ENCODE assay signal across 2 cellular contexts in the genomic region with DNA sequence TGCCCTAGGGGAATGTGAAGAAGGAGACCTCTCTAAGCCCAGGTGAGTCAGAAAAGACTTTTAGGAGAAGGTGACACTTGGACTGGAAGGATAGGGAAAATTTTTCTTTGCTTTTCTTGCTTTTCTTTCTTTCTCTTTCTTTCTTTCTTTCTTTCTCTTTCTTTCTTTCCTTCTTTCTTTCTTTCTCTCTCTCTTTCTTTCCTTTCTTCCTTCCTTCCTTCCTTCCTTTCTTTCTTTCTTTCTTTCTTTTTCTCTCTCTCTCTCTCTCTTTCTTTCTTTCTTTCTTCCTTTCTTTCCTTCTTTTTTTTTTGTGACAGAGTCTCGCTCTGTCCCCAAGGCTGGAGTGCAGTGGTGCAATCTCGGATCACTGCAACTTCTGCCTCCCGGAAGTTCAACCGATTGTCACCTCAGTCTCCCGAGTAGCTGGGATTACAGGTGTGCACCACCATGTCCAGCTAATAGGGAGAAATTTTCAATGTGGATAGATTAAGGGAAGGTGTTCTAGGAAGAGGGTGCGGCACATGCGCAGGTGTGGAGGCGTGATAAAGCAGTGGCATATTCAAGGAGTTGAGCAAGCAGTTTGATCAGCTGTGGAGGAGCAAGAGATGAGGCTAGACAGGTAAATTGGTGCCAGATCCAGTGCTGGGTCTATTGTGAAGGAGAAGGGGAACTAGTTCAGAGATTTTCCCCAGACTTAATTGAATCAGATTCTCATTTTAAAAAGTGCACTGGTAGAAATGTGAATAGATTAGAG.
TF ChIP-seq lines count a peak whose summit lies in the region.

No MANE protein-coding gene starts in this region.

TF ChIP-seq in HEK293, 187 proteins besides CTCF, POLR2A, EP300 and RAD21 (continued from another document):
- TF ChIP-seq, protein P1, sequence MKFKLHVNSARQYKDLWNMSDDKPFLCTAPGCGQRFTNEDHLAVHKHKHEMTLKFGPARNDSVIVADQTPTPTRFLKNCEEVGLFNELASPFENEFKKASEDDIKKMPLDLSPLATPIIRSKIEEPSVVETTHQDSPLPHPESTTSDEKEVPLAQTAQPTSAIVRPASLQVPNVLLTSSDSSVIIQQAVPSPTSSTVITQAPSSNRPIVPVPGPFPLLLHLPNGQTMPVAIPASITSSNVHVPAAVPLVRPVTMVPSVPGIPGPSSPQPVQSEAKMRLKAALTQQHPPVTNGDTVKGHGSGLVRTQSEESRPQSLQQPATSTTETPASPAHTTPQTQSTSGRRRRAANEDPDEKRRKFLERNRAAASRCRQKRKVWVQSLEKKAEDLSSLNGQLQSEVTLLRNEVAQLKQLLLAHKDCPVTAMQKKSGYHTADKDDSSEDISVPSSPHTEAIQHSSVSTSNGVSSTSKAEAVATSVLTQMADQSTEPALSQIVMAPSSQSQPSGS (tag by site-specific recombination; IDR thresholded peaks at IDR 0.05; ENCODE audit: low read depth): no peak
- no peak for TF ChIP-seq KLF10 (tag by site-specific recombination; IDR thresholded peaks at IDR 0.05)
- TF ChIP-seq ZNF366 (tag by site-specific recombination; conservative IDR thresholded peaks at IDR 0.05): peak; percentile 49
- no peak for TF ChIP-seq ZNF610 (tag by site-specific recombination; IDR thresholded peaks at IDR 0.05; ENCODE audit: borderline replicate concordance)

TF ChIP-seq in K562, 482 proteins besides CTCF, POLR2A, EP300 and RAD21 (continued from another document and continues in another):
- TF ChIP-seq, protein P2, sequence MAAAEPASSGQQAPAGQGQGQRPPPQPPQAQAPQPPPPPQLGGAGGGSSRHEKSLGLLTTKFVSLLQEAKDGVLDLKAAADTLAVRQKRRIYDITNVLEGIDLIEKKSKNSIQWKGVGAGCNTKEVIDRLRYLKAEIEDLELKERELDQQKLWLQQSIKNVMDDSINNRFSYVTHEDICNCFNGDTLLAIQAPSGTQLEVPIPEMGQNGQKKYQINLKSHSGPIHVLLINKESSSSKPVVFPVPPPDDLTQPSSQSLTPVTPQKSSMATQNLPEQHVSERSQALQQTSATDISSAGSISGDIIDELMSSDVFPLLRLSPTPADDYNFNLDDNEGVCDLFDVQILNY (CRISPR knock-in tag; IDR thresholded peaks at IDR 0.05): no peak
- TF ChIP-seq CBFB (CRISPR knock-in tag; IDR thresholded peaks at IDR 0.05) (no peak), ZNF143 (CRISPR knock-in tag; IDR thresholded peaks at IDR 0.05) (no peak), LARP7 (IDR thresholded peaks at IDR 0.05) (no peak), SUPT5H (IDR thresholded peaks at IDR 0.05) (no peak), ZNF165 (CRISPR knock-in tag; IDR thresholded peaks at IDR 0.05; ENCODE audit: borderline replicate concordance) (no peak), JUN (IDR thresholded peaks at IDR 0.05; ENCODE audit: borderline replicate concordance, low read depth, low read length) (no peak), JUN (CRISPR knock-in tag; IDR thresholded peaks at IDR 0.05; ENCODE audit: borderline replicate concordance) (no peak), ZEB2 (IDR thresholded peaks at IDR 0.05) (no peak), NRF1 (conservative IDR thresholded peaks at IDR 0.05 in 1 of 2, IDR thresholded peaks at IDR 0.05 in 1 of 2) (peak; percentile 24 to 37; a peak in 1 of 4 replicates), SMARCE1 (IDR thresholded peaks at IDR 0.05) (no peak), TRIM24 (IDR thresholded peaks at IDR 0.05) (0 out of 4 replicates have a peak, but pooled peaks of 1 of the 2 experiments have one; percentile 19), EGR1 (conservative IDR thresholded peaks at IDR 0.05) (no peak), ZNF23 (CRISPR knock-in tag; IDR thresholded peaks at IDR 0.05) (no peak)
- TF ChIP-seq, protein P3, sequence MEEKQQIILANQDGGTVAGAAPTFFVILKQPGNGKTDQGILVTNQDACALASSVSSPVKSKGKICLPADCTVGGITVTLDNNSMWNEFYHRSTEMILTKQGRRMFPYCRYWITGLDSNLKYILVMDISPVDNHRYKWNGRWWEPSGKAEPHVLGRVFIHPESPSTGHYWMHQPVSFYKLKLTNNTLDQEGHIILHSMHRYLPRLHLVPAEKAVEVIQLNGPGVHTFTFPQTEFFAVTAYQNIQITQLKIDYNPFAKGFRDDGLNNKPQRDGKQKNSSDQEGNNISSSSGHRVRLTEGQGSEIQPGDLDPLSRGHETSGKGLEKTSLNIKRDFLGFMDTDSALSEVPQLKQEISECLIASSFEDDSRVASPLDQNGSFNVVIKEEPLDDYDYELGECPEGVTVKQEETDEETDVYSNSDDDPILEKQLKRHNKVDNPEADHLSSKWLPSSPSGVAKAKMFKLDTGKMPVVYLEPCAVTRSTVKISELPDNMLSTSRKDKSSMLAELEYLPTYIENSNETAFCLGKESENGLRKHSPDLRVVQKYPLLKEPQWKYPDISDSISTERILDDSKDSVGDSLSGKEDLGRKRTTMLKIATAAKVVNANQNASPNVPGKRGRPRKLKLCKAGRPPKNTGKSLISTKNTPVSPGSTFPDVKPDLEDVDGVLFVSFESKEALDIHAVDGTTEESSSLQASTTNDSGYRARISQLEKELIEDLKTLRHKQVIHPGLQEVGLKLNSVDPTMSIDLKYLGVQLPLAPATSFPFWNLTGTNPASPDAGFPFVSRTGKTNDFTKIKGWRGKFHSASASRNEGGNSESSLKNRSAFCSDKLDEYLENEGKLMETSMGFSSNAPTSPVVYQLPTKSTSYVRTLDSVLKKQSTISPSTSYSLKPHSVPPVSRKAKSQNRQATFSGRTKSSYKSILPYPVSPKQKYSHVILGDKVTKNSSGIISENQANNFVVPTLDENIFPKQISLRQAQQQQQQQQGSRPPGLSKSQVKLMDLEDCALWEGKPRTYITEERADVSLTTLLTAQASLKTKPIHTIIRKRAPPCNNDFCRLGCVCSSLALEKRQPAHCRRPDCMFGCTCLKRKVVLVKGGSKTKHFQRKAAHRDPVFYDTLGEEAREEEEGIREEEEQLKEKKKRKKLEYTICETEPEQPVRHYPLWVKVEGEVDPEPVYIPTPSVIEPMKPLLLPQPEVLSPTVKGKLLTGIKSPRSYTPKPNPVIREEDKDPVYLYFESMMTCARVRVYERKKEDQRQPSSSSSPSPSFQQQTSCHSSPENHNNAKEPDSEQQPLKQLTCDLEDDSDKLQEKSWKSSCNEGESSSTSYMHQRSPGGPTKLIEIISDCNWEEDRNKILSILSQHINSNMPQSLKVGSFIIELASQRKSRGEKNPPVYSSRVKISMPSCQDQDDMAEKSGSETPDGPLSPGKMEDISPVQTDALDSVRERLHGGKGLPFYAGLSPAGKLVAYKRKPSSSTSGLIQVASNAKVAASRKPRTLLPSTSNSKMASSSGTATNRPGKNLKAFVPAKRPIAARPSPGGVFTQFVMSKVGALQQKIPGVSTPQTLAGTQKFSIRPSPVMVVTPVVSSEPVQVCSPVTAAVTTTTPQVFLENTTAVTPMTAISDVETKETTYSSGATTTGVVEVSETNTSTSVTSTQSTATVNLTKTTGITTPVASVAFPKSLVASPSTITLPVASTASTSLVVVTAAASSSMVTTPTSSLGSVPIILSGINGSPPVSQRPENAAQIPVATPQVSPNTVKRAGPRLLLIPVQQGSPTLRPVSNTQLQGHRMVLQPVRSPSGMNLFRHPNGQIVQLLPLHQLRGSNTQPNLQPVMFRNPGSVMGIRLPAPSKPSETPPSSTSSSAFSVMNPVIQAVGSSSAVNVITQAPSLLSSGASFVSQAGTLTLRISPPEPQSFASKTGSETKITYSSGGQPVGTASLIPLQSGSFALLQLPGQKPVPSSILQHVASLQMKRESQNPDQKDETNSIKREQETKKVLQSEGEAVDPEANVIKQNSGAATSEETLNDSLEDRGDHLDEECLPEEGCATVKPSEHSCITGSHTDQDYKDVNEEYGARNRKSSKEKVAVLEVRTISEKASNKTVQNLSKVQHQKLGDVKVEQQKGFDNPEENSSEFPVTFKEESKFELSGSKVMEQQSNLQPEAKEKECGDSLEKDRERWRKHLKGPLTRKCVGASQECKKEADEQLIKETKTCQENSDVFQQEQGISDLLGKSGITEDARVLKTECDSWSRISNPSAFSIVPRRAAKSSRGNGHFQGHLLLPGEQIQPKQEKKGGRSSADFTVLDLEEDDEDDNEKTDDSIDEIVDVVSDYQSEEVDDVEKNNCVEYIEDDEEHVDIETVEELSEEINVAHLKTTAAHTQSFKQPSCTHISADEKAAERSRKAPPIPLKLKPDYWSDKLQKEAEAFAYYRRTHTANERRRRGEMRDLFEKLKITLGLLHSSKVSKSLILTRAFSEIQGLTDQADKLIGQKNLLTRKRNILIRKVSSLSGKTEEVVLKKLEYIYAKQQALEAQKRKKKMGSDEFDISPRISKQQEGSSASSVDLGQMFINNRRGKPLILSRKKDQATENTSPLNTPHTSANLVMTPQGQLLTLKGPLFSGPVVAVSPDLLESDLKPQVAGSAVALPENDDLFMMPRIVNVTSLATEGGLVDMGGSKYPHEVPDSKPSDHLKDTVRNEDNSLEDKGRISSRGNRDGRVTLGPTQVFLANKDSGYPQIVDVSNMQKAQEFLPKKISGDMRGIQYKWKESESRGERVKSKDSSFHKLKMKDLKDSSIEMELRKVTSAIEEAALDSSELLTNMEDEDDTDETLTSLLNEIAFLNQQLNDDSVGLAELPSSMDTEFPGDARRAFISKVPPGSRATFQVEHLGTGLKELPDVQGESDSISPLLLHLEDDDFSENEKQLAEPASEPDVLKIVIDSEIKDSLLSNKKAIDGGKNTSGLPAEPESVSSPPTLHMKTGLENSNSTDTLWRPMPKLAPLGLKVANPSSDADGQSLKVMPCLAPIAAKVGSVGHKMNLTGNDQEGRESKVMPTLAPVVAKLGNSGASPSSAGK (IDR thresholded peaks at IDR 0.05): no peak
- TF ChIP-seq, protein P4, sequence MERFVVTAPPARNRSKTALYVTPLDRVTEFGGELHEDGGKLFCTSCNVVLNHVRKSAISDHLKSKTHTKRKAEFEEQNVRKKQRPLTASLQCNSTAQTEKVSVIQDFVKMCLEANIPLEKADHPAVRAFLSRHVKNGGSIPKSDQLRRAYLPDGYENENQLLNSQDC (CRISPR knock-in tag; IDR thresholded peaks at IDR 0.05): no peak
- TF ChIP-seq, protein P5, sequence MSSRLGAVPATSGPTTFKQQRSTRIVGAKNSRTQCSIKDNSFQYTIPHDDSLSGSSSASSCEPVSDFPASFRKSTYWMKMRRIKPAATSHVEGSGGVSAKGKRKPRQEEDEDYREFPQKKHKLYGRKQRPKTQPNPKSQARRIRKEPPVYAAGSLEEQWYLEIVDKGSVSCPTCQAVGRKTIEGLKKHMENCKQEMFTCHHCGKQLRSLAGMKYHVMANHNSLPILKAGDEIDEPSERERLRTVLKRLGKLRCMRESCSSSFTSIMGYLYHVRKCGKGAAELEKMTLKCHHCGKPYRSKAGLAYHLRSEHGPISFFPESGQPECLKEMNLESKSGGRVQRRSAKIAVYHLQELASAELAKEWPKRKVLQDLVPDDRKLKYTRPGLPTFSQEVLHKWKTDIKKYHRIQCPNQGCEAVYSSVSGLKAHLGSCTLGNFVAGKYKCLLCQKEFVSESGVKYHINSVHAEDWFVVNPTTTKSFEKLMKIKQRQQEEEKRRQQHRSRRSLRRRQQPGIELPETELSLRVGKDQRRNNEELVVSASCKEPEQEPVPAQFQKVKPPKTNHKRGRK (tag; IDR thresholded peaks at IDR 0.05): peak; percentile 93
- TF ChIP-seq, protein P6, sequence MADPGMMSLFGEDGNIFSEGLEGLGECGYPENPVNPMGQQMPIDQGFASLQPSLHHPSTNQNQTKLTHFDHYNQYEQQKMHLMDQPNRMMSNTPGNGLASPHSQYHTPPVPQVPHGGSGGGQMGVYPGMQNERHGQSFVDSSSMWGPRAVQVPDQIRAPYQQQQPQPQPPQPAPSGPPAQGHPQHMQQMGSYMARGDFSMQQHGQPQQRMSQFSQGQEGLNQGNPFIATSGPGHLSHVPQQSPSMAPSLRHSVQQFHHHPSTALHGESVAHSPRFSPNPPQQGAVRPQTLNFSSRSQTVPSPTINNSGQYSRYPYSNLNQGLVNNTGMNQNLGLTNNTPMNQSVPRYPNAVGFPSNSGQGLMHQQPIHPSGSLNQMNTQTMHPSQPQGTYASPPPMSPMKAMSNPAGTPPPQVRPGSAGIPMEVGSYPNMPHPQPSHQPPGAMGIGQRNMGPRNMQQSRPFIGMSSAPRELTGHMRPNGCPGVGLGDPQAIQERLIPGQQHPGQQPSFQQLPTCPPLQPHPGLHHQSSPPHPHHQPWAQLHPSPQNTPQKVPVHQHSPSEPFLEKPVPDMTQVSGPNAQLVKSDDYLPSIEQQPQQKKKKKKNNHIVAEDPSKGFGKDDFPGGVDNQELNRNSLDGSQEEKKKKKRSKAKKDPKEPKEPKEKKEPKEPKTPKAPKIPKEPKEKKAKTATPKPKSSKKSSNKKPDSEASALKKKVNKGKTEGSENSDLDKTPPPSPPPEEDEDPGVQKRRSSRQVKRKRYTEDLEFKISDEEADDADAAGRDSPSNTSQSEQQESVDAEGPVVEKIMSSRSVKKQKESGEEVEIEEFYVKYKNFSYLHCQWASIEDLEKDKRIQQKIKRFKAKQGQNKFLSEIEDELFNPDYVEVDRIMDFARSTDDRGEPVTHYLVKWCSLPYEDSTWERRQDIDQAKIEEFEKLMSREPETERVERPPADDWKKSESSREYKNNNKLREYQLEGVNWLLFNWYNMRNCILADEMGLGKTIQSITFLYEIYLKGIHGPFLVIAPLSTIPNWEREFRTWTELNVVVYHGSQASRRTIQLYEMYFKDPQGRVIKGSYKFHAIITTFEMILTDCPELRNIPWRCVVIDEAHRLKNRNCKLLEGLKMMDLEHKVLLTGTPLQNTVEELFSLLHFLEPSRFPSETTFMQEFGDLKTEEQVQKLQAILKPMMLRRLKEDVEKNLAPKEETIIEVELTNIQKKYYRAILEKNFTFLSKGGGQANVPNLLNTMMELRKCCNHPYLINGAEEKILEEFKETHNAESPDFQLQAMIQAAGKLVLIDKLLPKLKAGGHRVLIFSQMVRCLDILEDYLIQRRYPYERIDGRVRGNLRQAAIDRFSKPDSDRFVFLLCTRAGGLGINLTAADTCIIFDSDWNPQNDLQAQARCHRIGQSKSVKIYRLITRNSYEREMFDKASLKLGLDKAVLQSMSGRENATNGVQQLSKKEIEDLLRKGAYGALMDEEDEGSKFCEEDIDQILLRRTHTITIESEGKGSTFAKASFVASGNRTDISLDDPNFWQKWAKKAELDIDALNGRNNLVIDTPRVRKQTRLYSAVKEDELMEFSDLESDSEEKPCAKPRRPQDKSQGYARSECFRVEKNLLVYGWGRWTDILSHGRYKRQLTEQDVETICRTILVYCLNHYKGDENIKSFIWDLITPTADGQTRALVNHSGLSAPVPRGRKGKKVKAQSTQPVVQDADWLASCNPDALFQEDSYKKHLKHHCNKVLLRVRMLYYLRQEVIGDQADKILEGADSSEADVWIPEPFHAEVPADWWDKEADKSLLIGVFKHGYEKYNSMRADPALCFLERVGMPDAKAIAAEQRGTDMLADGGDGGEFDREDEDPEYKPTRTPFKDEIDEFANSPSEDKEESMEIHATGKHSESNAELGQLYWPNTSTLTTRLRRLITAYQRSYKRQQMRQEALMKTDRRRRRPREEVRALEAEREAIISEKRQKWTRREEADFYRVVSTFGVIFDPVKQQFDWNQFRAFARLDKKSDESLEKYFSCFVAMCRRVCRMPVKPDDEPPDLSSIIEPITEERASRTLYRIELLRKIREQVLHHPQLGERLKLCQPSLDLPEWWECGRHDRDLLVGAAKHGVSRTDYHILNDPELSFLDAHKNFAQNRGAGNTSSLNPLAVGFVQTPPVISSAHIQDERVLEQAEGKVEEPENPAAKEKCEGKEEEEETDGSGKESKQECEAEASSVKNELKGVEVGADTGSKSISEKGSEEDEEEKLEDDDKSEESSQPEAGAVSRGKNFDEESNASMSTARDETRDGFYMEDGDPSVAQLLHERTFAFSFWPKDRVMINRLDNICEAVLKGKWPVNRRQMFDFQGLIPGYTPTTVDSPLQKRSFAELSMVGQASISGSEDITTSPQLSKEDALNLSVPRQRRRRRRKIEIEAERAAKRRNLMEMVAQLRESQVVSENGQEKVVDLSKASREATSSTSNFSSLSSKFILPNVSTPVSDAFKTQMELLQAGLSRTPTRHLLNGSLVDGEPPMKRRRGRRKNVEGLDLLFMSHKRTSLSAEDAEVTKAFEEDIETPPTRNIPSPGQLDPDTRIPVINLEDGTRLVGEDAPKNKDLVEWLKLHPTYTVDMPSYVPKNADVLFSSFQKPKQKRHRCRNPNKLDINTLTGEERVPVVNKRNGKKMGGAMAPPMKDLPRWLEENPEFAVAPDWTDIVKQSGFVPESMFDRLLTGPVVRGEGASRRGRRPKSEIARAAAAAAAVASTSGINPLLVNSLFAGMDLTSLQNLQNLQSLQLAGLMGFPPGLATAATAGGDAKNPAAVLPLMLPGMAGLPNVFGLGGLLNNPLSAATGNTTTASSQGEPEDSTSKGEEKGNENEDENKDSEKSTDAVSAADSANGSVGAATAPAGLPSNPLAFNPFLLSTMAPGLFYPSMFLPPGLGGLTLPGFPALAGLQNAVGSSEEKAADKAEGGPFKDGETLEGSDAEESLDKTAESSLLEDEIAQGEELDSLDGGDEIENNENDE (IDR thresholded peaks at IDR 0.05; ENCODE audit: low read depth, low read length): no peak
